Comparison of ENCODE assay signal across 22 cellular contexts in genomic region chr6:41553405-41553999, GRCh38. TPM values are rescaled to one million over a fixed set of nuclear protein-coding genes. Genes with fewer than 3 reads are reported as not detected.
DNase-seq lines count a peak whose midpoint lies in the region; ATAC-seq and TF ChIP-seq lines count a peak whose summit lies in the region.
"Had no signal": no experiment of that assay in that cellular context is flagged by ENCODE, and none has a peak within 500 bp of the region (broad histone marks: within the 10 kb centered on the region; RNA-seq: fewer than 3 reads in every experiment).

No MANE protein-coding gene starts in this region.

- H3K4me1 ChIP-seq in Loucy (ENCODE audit: insufficient read depth, low read length, poor library complexity, severe bottlenecking) (peaks cover 58% of the 10 kb centered on the region), endodermal cell (ENCODE audit: control insufficient read depth, insufficient read depth, low read length) (peaks cover 44% of the 10 kb centered on the region), mesendoderm (ENCODE audit: control insufficient read depth, low read depth, low read length) (peaks cover 42% of the 10 kb centered on the region)
- H3K4me1 ChIP-seq in CD8-positive, alpha-beta memory T cell (ENCODE audit: insufficient read depth, low read length) = peaks cover 16% of the 10 kb centered on the region
- H3K4me1 ChIP-seq: SJCRH30 had no signal

- H3K36me3 Mint-ChIP-seq in endodermal cell (ENCODE audit: low read depth) (peaks cover 39% of the 10 kb centered on the region), type B pancreatic cell (peaks cover 21% of the 10 kb centered on the region), chondrocyte (ENCODE audit: low read depth) (peaks cover 4% of the 10 kb centered on the region)
- H3K36me3 Mint-ChIP-seq in CD8-positive, alpha-beta memory T cell = peaks cover 5 to 9% (median 7%) of the 10 kb centered on the region in 3 donors

- H3F3A ChIP-seq in Loucy (ENCODE audit: low read depth) = no peaks in the 10 kb centered on the region

- peaks cover 97% of the 10 kb centered on the region for H3K79me2 ChIP-seq in Loucy (ENCODE audit: insufficient read depth, low read length)
- H3K79me2 ChIP-seq in mesendoderm (ENCODE audit: control insufficient read depth, insufficient read depth, low read length) = peaks cover 25% of the 10 kb centered on the region

- TF ChIP-seq CTCF in Loucy (conservative IDR thresholded peaks at IDR 0.05; ENCODE audit: low read length) (no peak), endodermal cell (conservative IDR thresholded peaks at IDR 0.05) (no peak), type B pancreatic cell (conservative IDR thresholded peaks at IDR 0.05) (no peak), chondrocyte (IDR thresholded peaks at IDR 0.05) (no peak)

- no peak for ATAC-seq in GM19455 (IDR thresholded peaks at IDR 0.05; ENCODE audit: unreplicated experiment)

- WGBS in endodermal cell (ENCODE audit: insufficient coverage in 1 of 2, insufficient read length in 1 of 2), 2 experiments = 33% methylated on average over 1 of the region's 1 CpG; no CpG with 5 or more reads in 1 of the 2 experiments
- no CpG with 5 or more reads among the region's 1 CpG for WGBS in mesendoderm (ENCODE audit: extremely low coverage, insufficient coverage, low lambda C conversion rate)

- peaks cover 26% of the 10 kb centered on the region for H3K79me1 ChIP-seq in mesendoderm (ENCODE audit: low read length)

- H3K9ac ChIP-seq in Loucy (ENCODE audit: low read depth, low read length, poor library complexity, severe bottlenecking) (peak overlapping the region; percentile 10), endodermal cell (ENCODE audit: extremely low read depth, low read length, poor library complexity, severe bottlenecking) (no peak overlapping the region), mesendoderm (ENCODE audit: low read length) (no peak overlapping the region)
- H3K9ac ChIP-seq: GM23248 had no signal

- H4K5ac ChIP-seq in mesendoderm (ENCODE audit: low read length) = no peak overlapping the region

- H3K4me2 ChIP-seq in Loucy (ENCODE audit: low read depth, low read length, poor library complexity, severe bottlenecking) = no peak overlapping the region
- H3K4me2 ChIP-seq in mesendoderm (ENCODE audit: low read length) = no peak overlapping the region

- no peak overlapping the region for H4K8ac ChIP-seq in mesendoderm (ENCODE audit: low read depth, low read length)

- H3K36me3 ChIP-seq in Loucy (ENCODE audit: insufficient read depth, low read length) = no peaks in the 10 kb centered on the region; the same call in 1 of the 2 replicates
- H3K36me3 ChIP-seq in endodermal cell (ENCODE audit: control insufficient read depth, insufficient read depth, low read length) = peaks cover 44% of the 10 kb centered on the region
- H3K36me3 ChIP-seq in mesendoderm (ENCODE audit: control insufficient read depth, insufficient read depth, low read length) = peaks cover 1% of the 10 kb centered on the region
- no peaks in the 10 kb centered on the region for H3K36me3 ChIP-seq in CD8-positive, alpha-beta memory T cell (ENCODE audit: insufficient read depth, low read length)
- H3K36me3 ChIP-seq: BE2C had no signal

- no peak overlapping the region for H3K27ac ChIP-seq in endodermal cell (ENCODE audit: low read depth, low read length)
- H3K27ac ChIP-seq in mesendoderm (ENCODE audit: low read depth, low read length) = no peak overlapping the region
- H3K27ac ChIP-seq in CD8-positive, alpha-beta memory T cell (ENCODE audit: low read depth, low read length) = no peak overlapping the region
- H3K27ac ChIP-seq: GM23248, HL-60, Peyer's patch, SJCRH30 had no signal

- CTCF ChIA-PET in CD8-positive, alpha-beta memory T cell (lab: Charles Lee) = no interaction called here

- no peaks in the 10 kb centered on the region for H3K9me3 Mint-ChIP-seq in endodermal cell
- no peaks in the 10 kb centered on the region for H3K9me3 Mint-ChIP-seq in type B pancreatic cell
- no peaks in the 10 kb centered on the region for H3K9me3 Mint-ChIP-seq in CD8-positive, alpha-beta memory T cell
- no peaks in the 10 kb centered on the region for H3K9me3 Mint-ChIP-seq in chondrocyte (ENCODE audit: low read depth)

- H2AFZ ChIP-seq in Loucy (ENCODE audit: low read length) = no peak overlapping the region
- H2AFZ ChIP-seq: GM23248 had no signal

- H3K4me3 Mint-ChIP-seq in endodermal cell = peak overlapping the region; percentile 26
- peak overlapping the region; percentile 50 for H3K4me3 Mint-ChIP-seq in type B pancreatic cell
- H3K4me3 Mint-ChIP-seq in CD8-positive, alpha-beta memory T cell = no peak overlapping the region
- H3K4me3 Mint-ChIP-seq in chondrocyte (ENCODE audit: unreplicated experiment) = no peak overlapping the region

- H3K27ac Mint-ChIP-seq in endodermal cell = no peak overlapping the region
- H3K27ac Mint-ChIP-seq in type B pancreatic cell = no peak overlapping the region
- H3K27ac Mint-ChIP-seq in CD8-positive, alpha-beta memory T cell = no peak overlapping the region
- H3K27ac Mint-ChIP-seq in chondrocyte (ENCODE audit: unreplicated experiment) = no peak overlapping the region

- POLR2A ChIA-PET in CD8-positive, alpha-beta memory T cell (lab: Charles Lee) = no interaction called here

- H3K23ac ChIP-seq in mesendoderm (ENCODE audit: low read length) = no peak overlapping the region

- no peaks in the 10 kb centered on the region for H3K27me3 ChIP-seq in Loucy (ENCODE audit: insufficient read depth, low read length, poor library complexity, severe bottlenecking)
- no peaks in the 10 kb centered on the region for H3K27me3 ChIP-seq in endodermal cell (ENCODE audit: control insufficient read depth, insufficient read depth, low read length, poor library complexity, severe bottlenecking)
- H3K27me3 ChIP-seq in mesendoderm (ENCODE audit: insufficient read depth, low read length, poor library complexity) = no peaks in the 10 kb centered on the region
- peaks cover 10% of the 10 kb centered on the region for H3K27me3 ChIP-seq in CD8-positive, alpha-beta memory T cell (ENCODE audit: insufficient read depth, low read length, poor library complexity, severe bottlenecking)
- H3K27me3 ChIP-seq: BE2C, Peyer's patch, SJCRH30 had no signal

- peaks cover 39% of the 10 kb centered on the region for H4K20me1 ChIP-seq in Loucy (ENCODE audit: insufficient read depth, low read length, poor library complexity, severe bottlenecking)

- H2AK5ac ChIP-seq in mesendoderm (ENCODE audit: low read length) = no peak overlapping the region

- H3K27me3 Mint-ChIP-seq in endodermal cell (ENCODE audit: insufficient read depth) = peaks cover 89% of the 10 kb centered on the region
- no peaks in the 10 kb centered on the region for H3K27me3 Mint-ChIP-seq in type B pancreatic cell
- peaks cover 2 to 4% of the 10 kb centered on the region in 2 donors for H3K27me3 Mint-ChIP-seq in CD8-positive, alpha-beta memory T cell
- H3K27me3 Mint-ChIP-seq in chondrocyte (ENCODE audit: low read depth) = no peaks in the 10 kb centered on the region

- H2BK120ac ChIP-seq in mesendoderm (ENCODE audit: low read depth, low read length) = no peak overlapping the region

- no peak overlapping the region for H3K18ac ChIP-seq in mesendoderm (ENCODE audit: low read length)

- H3K4me1 Mint-ChIP-seq in endodermal cell (peaks cover 78% of the 10 kb centered on the region), type B pancreatic cell (ENCODE audit: unreplicated experiment) (peaks cover 65% of the 10 kb centered on the region), chondrocyte (ENCODE audit: low read depth) (peaks cover 4% of the 10 kb centered on the region)
- H3K4me1 Mint-ChIP-seq in CD8-positive, alpha-beta memory T cell = peaks cover 16 to 17% (median 16%) of the 10 kb centered on the region in 3 donors

- DNase-seq in endodermal cell = peak; percentile 64
- peak; percentile 52 for DNase-seq in mesendoderm
- no peak for DNase-seq in type B pancreatic cell (ENCODE audit: extremely low spot score, unreplicated experiment)
- DNase-seq in CD8-positive, alpha-beta memory T cell = no peak
- DNase-seq in chondrocyte (ENCODE audit: low spot score) = no peak
- DNase-seq: BE2C, EL, GF-D8, GM23248, HCEC 1CT, KBM-7, NCI-H1092, NCI-H1436, NCI-H187 treated with DMSO at 0.1 percent for 48 hours, NCI-H226, NCI-H510A treated with DMSO at 0.1 percent for 48 hours, NCI-H82, Peyer's patch, SJCRH30 had no signal

- no peaks in the 10 kb centered on the region for H3K9me2 ChIP-seq in Loucy (replicated peaks; ENCODE audit: low read depth, low read length)

- no peak overlapping the region for H2BK15ac ChIP-seq in mesendoderm (replicated peaks; ENCODE audit: low read depth)

- H3K56ac ChIP-seq in mesendoderm (ENCODE audit: low read length) = no peak overlapping the region

- H2BK5ac ChIP-seq in mesendoderm (ENCODE audit: low read length) = no peak overlapping the region

- no peak overlapping the region for H3K4me3 ChIP-seq in Loucy (ENCODE audit: low read length, poor library complexity, severe bottlenecking)
- H3K4me3 ChIP-seq in endodermal cell (ENCODE audit: low read length) = no peak overlapping the region
- H3K4me3 ChIP-seq in mesendoderm (ENCODE audit: low read length) = no peak overlapping the region
- H3K4me3 ChIP-seq in CD8-positive, alpha-beta memory T cell (ENCODE audit: low read length) = no peak overlapping the region
- H3K4me3 ChIP-seq: GM23248, Peyer's patch, SJCRH30 had no signal

- H3K9me3 ChIP-seq in Loucy (ENCODE audit: insufficient read depth, low read depth, low read length) (no peaks in the 10 kb centered on the region), endodermal cell (ENCODE audit: control insufficient read depth, low read length) (no peaks in the 10 kb centered on the region)
- no peaks in the 10 kb centered on the region for H3K9me3 ChIP-seq in CD8-positive, alpha-beta memory T cell (ENCODE audit: low read length)
- H3K9me3 ChIP-seq: BE2C, Peyer's patch, SJCRH30 had no signal

- H3K4ac ChIP-seq in mesendoderm (ENCODE audit: low read depth, low read length) = no peak overlapping the region

RNA-seq across cellular contexts. Expression of gene FOXP4, which starts 7.3 kb away (rescaled TPM):
- 10 to 100 TPM; 44.4 to 47.7 TPM for total RNA-seq in endodermal cell
- polyA plus RNA-seq in endodermal cell (2013, experiment 1 of 2) = 54.1 TPM
- 47.0 TPM for polyA plus RNA-seq in endodermal cell (2013, experiment 2 of 2)
- 9.2 TPM for polyA plus RNA-seq in mesendoderm (2013, experiment 1 of 2)
- 8.4 TPM for polyA plus RNA-seq in mesendoderm (2013, experiment 2 of 2)
- 62.2 and 100 TPM in 2 replicates for total RNA-seq in type B pancreatic cell (ENCODE audit: low replicate concordance)
- 10 to 100 TPM; 22.2 to 22.3 TPM for total RNA-seq in CD8-positive, alpha-beta memory T cell
- polyA plus RNA-seq in CD8-positive, alpha-beta memory T cell = 1.6 TPM
- 17.2 to 19.8 TPM (median 18.6 TPM) in 3 replicates for total RNA-seq in chondrocyte

Comparison
In these comparisons a context has a peak if more than half of its experiments do, and no peak if none do; other contexts are left out.
1. DNase-seq: peak in endodermal cell (single experiment) and mesendoderm (single experiment); none in type B pancreatic cell (single experiment), CD8-positive, alpha-beta memory T cell (0 of 5) and chondrocyte (single experiment).
2. H3K4me3 Mint-ChIP-seq: peak in endodermal cell (single experiment) and type B pancreatic cell (single experiment); none in CD8-positive, alpha-beta memory T cell (0 of 7) and chondrocyte (single experiment).